17 cellular contexts compared by ENCODE assay signal in the genomic region with DNA sequence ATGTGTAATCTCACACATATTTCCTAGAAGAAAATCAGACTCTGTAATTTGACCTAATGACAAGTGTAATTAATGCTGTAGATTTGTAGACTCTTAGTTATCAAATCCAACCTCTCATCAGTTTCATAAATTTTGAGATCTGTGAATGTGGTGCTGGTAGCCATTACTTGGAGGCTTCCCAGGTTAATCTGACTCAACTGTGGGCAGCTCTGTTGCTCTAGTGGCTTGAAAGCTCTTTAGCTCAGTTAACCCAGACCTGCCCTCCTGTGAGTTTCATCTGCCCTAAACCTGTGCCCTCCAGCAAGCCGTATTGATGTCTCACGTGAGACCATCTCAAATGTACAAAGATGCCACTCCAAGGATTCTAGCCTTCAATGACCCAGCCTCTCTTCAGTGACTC.
"Had no signal": no experiment of that assay in that cellular context is flagged by ENCODE, and none has a peak within 500 bp of the region (broad histone marks: within the 10 kb centered on the region; RNA-seq: fewer than 3 reads in every experiment).

No MANE protein-coding gene starts in this region.

- H3K27me3 Mint-ChIP-seq: activated T-cell treated with anti-CD3 and anti-CD28 coated beads, Interleukin-2, amount 50 U/mL, for 24 hours; stimulated activated memory B cell treated with anti-CD40 and anti-IgM and Interleukin-4, amounts not matched to agents 10 μg/mL and 1 μg/mL and 100 μg/mL, for 72 hours had no signal

- ATAC-seq: activated CD4-positive, CD25-positive, alpha-beta regulatory T cell treated with anti-CD3 and anti-CD28 coated beads, Interleukin-2, amount 50 U/mL, for 24 hours; activated naive CD4-positive, alpha-beta T cell treated with anti-CD3 and anti-CD28 coated beads, Interleukin-2, amount 50 U/mL, for 72 hours; left colon; mucosa of descending colon; naive thymus-derived CD8-positive, alpha-beta T cell; stimulated activated memory B cell treated with anti-CD40 and anti-IgM and Interleukin-4, amounts not matched to agents 10 μg/mL and 1 μg/mL and 100 μg/mL, for 72 hours had no signal

- H3K27me3 ChIP-seq: neutrophil, right atrium auricular region, transverse colon had no signal

- H3K36me3 ChIP-seq: neutrophil, right atrium auricular region, transverse colon had no signal

- H3K4me1 ChIP-seq: right atrium auricular region had no signal

- H3K36me3 Mint-ChIP-seq: activated naive CD4-positive, alpha-beta T cell treated with anti-CD3 and anti-CD28 coated beads, Interleukin-2, amount 50 U/mL, for 72 hours; immature natural killer cell; stimulated activated memory B cell treated with anti-CD40 and anti-IgM and Interleukin-4, amounts not matched to agents 10 μg/mL and 1 μg/mL and 100 μg/mL, for 72 hours had no signal

- H3K4me3 ChIP-seq: mucosa of descending colon, right atrium auricular region, transverse colon had no signal

- H3K9me3 Mint-ChIP-seq: stimulated activated memory B cell treated with anti-CD40 and anti-IgM and Interleukin-4, amounts not matched to agents 10 μg/mL and 1 μg/mL and 100 μg/mL, for 72 hours had no signal

- H3K27ac Mint-ChIP-seq: activated naive CD4-positive, alpha-beta T cell treated with anti-CD3 and anti-CD28 coated beads, Interleukin-2, amount 50 U/mL, for 72 hours; activated T-cell treated with anti-CD3 and anti-CD28 coated beads, Interleukin-2, amount 50 U/mL, for 24 hours; immature natural killer cell; naive thymus-derived CD8-positive, alpha-beta T cell; stimulated activated memory B cell treated with anti-CD40 and anti-IgM and Interleukin-4, amounts not matched to agents 10 μg/mL and 1 μg/mL and 100 μg/mL, for 72 hours had no signal

- H3K27ac ChIP-seq: neutrophil, right atrium auricular region, transverse colon had no signal

- H3K9me3 ChIP-seq: mucosa of descending colon, neutrophil, right atrium auricular region, transverse colon had no signal

- H3K4me1 Mint-ChIP-seq: immature natural killer cell; naive thymus-derived CD8-positive, alpha-beta T cell; stimulated activated memory B cell treated with anti-CD40 and anti-IgM and Interleukin-4, amounts not matched to agents 10 μg/mL and 1 μg/mL and 100 μg/mL, for 72 hours had no signal

- FAIRE-seq: bronchial epithelial cell had no signal

- DNase-seq: activated CD4-positive, alpha-beta T cell treated with anti-CD3 and anti-CD28 coated beads, Interleukin-2, amount 50 U/mL, for 4 hours; activated effector memory CD4-positive, alpha-beta T cell treated with Interleukin-2 at 50 U/mL for 16 hours; activated T-cell treated with anti-CD3 and anti-CD28 coated beads, Interleukin-2, amount 50 U/mL, for 24 hours; amygdala; immature natural killer cell; left colon; mammary epithelial cell; mucosa of descending colon; naive thymus-derived CD8-positive, alpha-beta T cell; posterior cingulate gyrus; transverse colon had no signal

- H3K4me3 Mint-ChIP-seq: activated T-cell treated with anti-CD3 and anti-CD28 coated beads, Interleukin-2, amount 50 U/mL, for 24 hours; immature natural killer cell; naive thymus-derived CD8-positive, alpha-beta T cell; stimulated activated memory B cell treated with anti-CD40 and anti-IgM and Interleukin-4, amounts not matched to agents 10 μg/mL and 1 μg/mL and 100 μg/mL, for 72 hours had no signal
